22 cellular contexts compared by ENCODE assay signal in genomic region chr16:79618712-79619050, GRCh38. TPM values are rescaled to one million over a fixed set of nuclear protein-coding genes. Genes with fewer than 3 reads are reported as not detected.
A peak's percentile ranks its signal among the peaks of the same experiment; 100 is the strongest.
DNase-seq lines count a peak whose midpoint lies in the region; ATAC-seq lines count a peak whose summit lies in the region.
"Had no signal": no experiment of that assay in that cellular context is flagged by ENCODE, and none has a peak within 500 bp of the region (broad histone marks: within the 10 kb centered on the region; RNA-seq: fewer than 3 reads in every experiment).

No MANE protein-coding gene starts in this region.

- peaks cover 33% of the 10 kb centered on the region for H3K4me1 Mint-ChIP-seq in activated CD8-positive, alpha-beta T cell treated with anti-CD3 and anti-CD28 coated beads, Interleukin-2, amount 10 ng/mL, durations not matched to agents 7 days and 5 days (ENCODE audit: low read depth)
- peaks cover 14% of the 10 kb centered on the region for H3K4me1 Mint-ChIP-seq in central memory CD8-positive, alpha-beta T cell

- peaks cover 6% of the 10 kb centered on the region for H3K9me3 Mint-ChIP-seq in activated CD8-positive, alpha-beta T cell treated with anti-CD3 and anti-CD28 coated beads, Interleukin-2, amount 10 ng/mL, durations not matched to agents 7 days and 5 days (ENCODE audit: insufficient read depth)
- no peaks in the 10 kb centered on the region for H3K9me3 Mint-ChIP-seq in central memory CD8-positive, alpha-beta T cell

- peak; percentile 64 for DNase-seq in activated CD4-positive, alpha-beta T cell treated with anti-CD3 and anti-CD28 coated beads for 48 hours
- no peak for DNase-seq in activated CD4-positive, alpha-beta T cell treated with anti-CD3 and anti-CD28 coated beads, Interleukin-2, amount 50 U/mL, for 1 hour
- no peak for DNase-seq in activated CD8-positive, alpha-beta T cell treated with anti-CD3 and anti-CD28 coated beads, Interleukin-2, amount 10 ng/mL, durations not matched to agents 7 days and 5 days
- no peak for DNase-seq in central memory CD8-positive, alpha-beta T cell (ENCODE audit: low spot score in 2 of 2)
- peak; percentile 43 to 45 for DNase-seq in stimulated activated CD8-positive, alpha-beta memory T cell treated with anti-CD3 and anti-CD28 coated beads, Interleukin-2, amount 100 ng/mL, for 48 hours (ENCODE audit: low read depth in 2 of 2)
- DNase-seq in NCI-H2227 (lab: John Stamatoyannopoulos, UW; ENCODE audit: unreplicated experiment) (no peak), NCI-H2227 treated with DMSO at 0.1 percent for 48 hours (lab: John Stamatoyannopoulos, UW) (no peak)
- DNase-seq: colonic mucosa, DMS153, foreskin melanocyte, mucosa of descending colon, NCI-H187 treated with DMSO at 0.1 percent for 48 hours, NCI-H524 treated with DMSO at 0.1 percent for 48 hours, nucleus accumbens, OCI-M1, right lobe of liver, stomach, uterus had no signal

- H3K27ac Mint-ChIP-seq in activated CD8-positive, alpha-beta T cell treated with anti-CD3 and anti-CD28 coated beads, Interleukin-2, amount 10 ng/mL, durations not matched to agents 7 days and 5 days: peak overlapping the region; percentile 87
- peak overlapping the region; percentile 72 for H3K27ac Mint-ChIP-seq in central memory CD8-positive, alpha-beta T cell (ENCODE audit: low read depth)

- ATAC-seq in activated CD8-positive, alpha-beta T cell treated with anti-CD3 and anti-CD28 coated beads, Interleukin-2, amount 10 ng/mL, durations not matched to agents 7 days and 5 days: peak; percentile 65
- ATAC-seq in central memory CD8-positive, alpha-beta T cell (replicated peaks; ENCODE audit: extremely low read depth, poor library complexity, severe bottlenecking): no peak
- ATAC-seq in HG02884 (IDR thresholded peaks at IDR 0.05; ENCODE audit: unreplicated experiment): no peak
- ATAC-seq: HCT116, left lobe of liver, mucosa of descending colon had no signal

- CTCF ChIA-PET in activated CD8-positive, alpha-beta T cell treated with anti-CD3 and anti-CD28 coated beads, Interleukin-2, amount 10 ng/mL, durations not matched to agents 7 days and 5 days (lab: Charles Lee): no interaction called here

- POLR2A ChIA-PET in activated CD8-positive, alpha-beta T cell treated with anti-CD3 and anti-CD28 coated beads, Interleukin-2, amount 10 ng/mL, durations not matched to agents 7 days and 5 days (lab: Charles Lee): interaction anchor here (0.9 kb wide), 1 partner anchor 18 kb away, joined by 3 read pairs; the partner anchor contains the start of gene MAF

- peaks cover 12% of the 10 kb centered on the region for H3K27me3 Mint-ChIP-seq in activated CD8-positive, alpha-beta T cell treated with anti-CD3 and anti-CD28 coated beads, Interleukin-2, amount 10 ng/mL, durations not matched to agents 7 days and 5 days (ENCODE audit: low read depth)
- peaks cover 8% of the 10 kb centered on the region for H3K27me3 Mint-ChIP-seq in central memory CD8-positive, alpha-beta T cell

- peaks cover 4% of the 10 kb centered on the region for H3K36me3 Mint-ChIP-seq in activated CD8-positive, alpha-beta T cell treated with anti-CD3 and anti-CD28 coated beads, Interleukin-2, amount 10 ng/mL, durations not matched to agents 7 days and 5 days (ENCODE audit: low read depth)
- H3K36me3 Mint-ChIP-seq in central memory CD8-positive, alpha-beta T cell (ENCODE audit: insufficient read depth): peaks cover 2% of the 10 kb centered on the region

- H3K4me3 Mint-ChIP-seq in activated CD8-positive, alpha-beta T cell treated with anti-CD3 and anti-CD28 coated beads, Interleukin-2, amount 10 ng/mL, durations not matched to agents 7 days and 5 days: no peak overlapping the region
- no peak overlapping the region for H3K4me3 Mint-ChIP-seq in central memory CD8-positive, alpha-beta T cell

RNA-seq across cellular contexts. Expression of gene MAF, which starts 18.1 kb away (rescaled TPM):
- total RNA-seq in activated CD8-positive, alpha-beta T cell treated with anti-CD3 and anti-CD28 coated beads, Interleukin-2, amount 10 ng/mL, durations not matched to agents 7 days and 5 days: 1 to 10 TPM; 4.3 to 4.6 TPM
- total RNA-seq: A172 had no signal

Comparison
In these comparisons a context has a peak if more than half of its experiments do, and no peak if none do; other contexts are left out.
1. DNase-seq: peak in activated CD4-positive, alpha-beta T cell treated with anti-CD3 and anti-CD28 coated beads for 48 hours (single experiment) and stimulated activated CD8-positive, alpha-beta memory T cell treated with anti-CD3 and anti-CD28 coated beads, Interleukin-2, amount 100 ng/mL, for 48 hours (2 of 2); none in activated CD4-positive, alpha-beta T cell treated with anti-CD3 and anti-CD28 coated beads, Interleukin-2, amount 50 U/mL, for 1 hour (single experiment), activated CD8-positive, alpha-beta T cell treated with anti-CD3 and anti-CD28 coated beads, Interleukin-2, amount 10 ng/mL, durations not matched to agents 7 days and 5 days (single experiment), central memory CD8-positive, alpha-beta T cell (0 of 2), NCI-H2227 (single experiment) and NCI-H2227 treated with DMSO at 0.1 percent for 48 hours (single experiment).